In the genomic region with DNA sequence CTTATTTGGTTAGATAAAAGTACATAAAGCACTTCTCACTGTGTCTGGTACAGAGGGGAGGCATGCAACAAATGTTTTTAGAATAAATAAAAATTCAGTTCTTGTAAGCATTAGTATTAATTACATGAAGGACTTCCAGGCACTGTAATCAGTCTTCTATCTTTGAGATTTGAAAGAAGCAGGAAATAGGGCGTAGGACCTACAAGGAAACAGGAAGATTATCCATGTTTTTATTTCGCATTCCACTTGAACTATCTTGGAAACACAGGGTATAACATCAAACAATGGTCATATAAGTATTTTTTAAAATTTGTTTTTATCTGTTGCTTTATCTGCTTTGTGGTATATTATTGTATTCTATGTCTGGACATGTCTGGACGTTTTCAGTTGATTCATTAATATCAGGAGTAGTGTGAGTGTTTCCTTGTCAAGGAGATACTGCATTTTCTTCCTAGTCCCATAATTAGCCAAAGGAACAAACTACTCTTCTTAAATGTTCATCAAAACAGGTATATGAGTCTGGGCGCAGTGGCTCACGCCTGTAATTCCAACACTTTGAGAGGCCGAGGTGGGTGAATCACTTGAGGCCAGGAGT, we compare ENCODE assay signal across 24 cellular contexts. TPM values are rescaled to one million over a fixed set of nuclear protein-coding genes. Genes with fewer than 3 reads are reported as not detected.
DNase-seq lines count a peak whose midpoint lies in the region; ATAC-seq, FAIRE-seq and TF ChIP-seq lines count a peak whose summit lies in the region.
"Had no signal": no experiment of that assay in that cellular context is flagged by ENCODE, and none has a peak within 500 bp of the region (broad histone marks: within the 10 kb centered on the region; RNA-seq: fewer than 3 reads in every experiment).

No MANE protein-coding gene starts in this region.

- no peaks in the 10 kb centered on the region for H3K9me1 ChIP-seq in endothelial cell of umbilical vein (replicated peaks; ENCODE audit: control insufficient read depth, extremely low read depth, insufficient read depth, low read length)

- BruUV-seq in endothelial cell of umbilical vein (replicated peaks; lab: Mats Ljungman, UMichigan), result no TSS peak

- H3K4me1 ChIP-seq in endothelial cell of umbilical vein (ENCODE audit: control insufficient read depth, extremely low read depth, insufficient read depth, low read length), result peaks cover 68% of the 10 kb centered on the region
- peaks cover 16% of the 10 kb centered on the region for H3K4me1 ChIP-seq in mesodermal cell (ENCODE audit: control insufficient read depth, insufficient read depth, low read length, poor library complexity, severe bottlenecking)
- H3K4me1 ChIP-seq: BLaER1, uterus had no signal

- peak overlapping the region; percentile 86 for H3K4me2 ChIP-seq in endothelial cell of umbilical vein (ENCODE audit: insufficient read depth, low read length)
- H3K4me2 ChIP-seq: BLaER1 had no signal

- 96% methylated on average over 3 of the region's 6 CpGs; no CpG with 5 or more reads in 1 of the 2 experiments for WGBS in mesodermal cell (ENCODE audit: insufficient coverage in 2 of 2), 2 experiments

- peak; percentile 79 for TF ChIP-seq POLR2A in endothelial cell of umbilical vein (IDR thresholded peaks at IDR 0.05; ENCODE audit: low read depth, low read length)
- TF ChIP-seq POLR2A in GM12892 (IDR thresholded peaks at IDR 0.05; ENCODE audit: low read depth, low read length), result no peak

- DNase-seq in left ventricle myocardium superior (no peak), left cardiac atrium (no peak), endothelial cell of umbilical vein (ENCODE audit: low read depth, low spot score) (peak; percentile 87), NCI-H524 treated with DMSO at 0.1 percent for 48 hours (lab: John Stamatoyannopoulos, UW) (no peak), A172 (ENCODE audit: low spot score) (no peak), GM12892 (ENCODE audit: insufficient read length) (no peak), HTR-8/SVneo (ENCODE audit: insufficient read length, low spot score) (no peak)
- DNase-seq: activated CD4-positive, alpha-beta T cell treated with anti-CD3 and anti-CD28 coated beads, Interleukin-2, amount 50 U/mL, for 48 hours; activated gamma-delta T cell treated with Interleukin-2 at 50 U/mL for 16 hours; adrenal gland; Calu3; central memory CD4-positive, alpha-beta T cell; kidney glomerular epithelial cell; NCI-H1694; NCI-H2227 treated with DMSO at 0.1 percent for 48 hours; stimulated activated CD4-positive, alpha-beta T cell treated with anti-CD3 and anti-CD28 coated beads, Interleukin-12 subunit alpha, Interleukin-12 subunit beta, amount 100 ng/mL, for 4 hours; stimulated activated CD8-positive, alpha-beta memory T cell treated with anti-CD3 and anti-CD28 coated beads, Interleukin-4, amount 100 ng/mL, for 48 hours; substantia nigra; uterus had no signal

- ATAC-seq in left ventricle myocardium superior (peak; percentile 45), left cardiac atrium (no peak)
- ATAC-seq: gastroesophageal sphincter, K562 had no signal

- H3K27me3 ChIP-seq in endothelial cell of umbilical vein (ENCODE audit: control insufficient read depth in 2 of 2, insufficient read depth in 2 of 2, low read length in 2 of 2), result no peaks in the 10 kb centered on the region
- H3K27me3 ChIP-seq: adrenal gland, BLaER1, gastroesophageal sphincter, SJSA1, uterus had no signal

- H3K36me3 ChIP-seq in endothelial cell of umbilical vein (ENCODE audit: control insufficient read depth in 2 of 2, extremely low read depth in 1 of 2, insufficient read depth in 2 of 2, low read length in 2 of 2), result no peaks in the 10 kb centered on the region
- peaks cover 47% of the 10 kb centered on the region for H3K36me3 ChIP-seq in mesodermal cell (ENCODE audit: control insufficient read depth, insufficient read depth, low read length)
- H3K36me3 ChIP-seq: gastroesophageal sphincter, uterus had no signal

- peaks cover 81% of the 10 kb centered on the region for H3K79me2 ChIP-seq in endothelial cell of umbilical vein (ENCODE audit: control insufficient read depth, insufficient read depth, low read length)

- POLR2A ChIA-PET in endothelial cell of umbilical vein (lab: Charles Lee), result interaction anchor here (0.6 kb wide), 1 partner anchor 40 kb away, joined by 4 read pairs; no protein-coding TSS in a partner anchor

- H3K9ac ChIP-seq in endothelial cell of umbilical vein (replicated peaks; ENCODE audit: extremely low read depth, insufficient read depth, low read length), result peak overlapping the region; percentile 61
- H3K9ac ChIP-seq: BLaER1 had no signal

- no peak for TF ChIP-seq CTCF in endothelial cell of umbilical vein (IDR thresholded peaks at IDR 0.05; ENCODE audit: extremely low read depth in 1 of 2, insufficient read depth in 1 of 2, low read depth in 1 of 2, low read length in 2 of 2)

- H3K9me3 ChIP-seq in endothelial cell of umbilical vein (replicated peaks; ENCODE audit: control insufficient read depth, insufficient read depth, low read length) (no peaks in the 10 kb centered on the region), mesodermal cell (ENCODE audit: control insufficient read depth, low read length) (no peaks in the 10 kb centered on the region)
- H3K9me3 ChIP-seq: adrenal gland, BLaER1, gastroesophageal sphincter, SJSA1, uterus had no signal

- H4K20me1 ChIP-seq in endothelial cell of umbilical vein (replicated peaks; ENCODE audit: control insufficient read depth, extremely low read depth, insufficient read depth, low read length), result peaks cover 5% of the 10 kb centered on the region
- H4K20me1 ChIP-seq: BLaER1 had no signal

- CTCF ChIA-PET in endothelial cell of umbilical vein (lab: Charles Lee), result interaction anchor here (1.1 kb wide), 1 partner anchor 32 kb away, joined by 3 read pairs; the partner anchor contains the start of gene BMPR2

- dilution Hi-C loops in endothelial cell of umbilical vein (cut with MboI; ENCODE audit: extremely low pct_ligation_motif_present, low sequenced_read_pairs), result no loop called here

- H3K27ac ChIP-seq in endothelial cell of umbilical vein (ENCODE audit: insufficient read depth, low read depth, low read length) (peak overlapping the region; percentile 80), mesodermal cell (ENCODE audit: low read depth, low read length, severe bottlenecking) (peak overlapping the region; percentile 20)
- H3K27ac ChIP-seq: BLaER1, gastroesophageal sphincter, SJSA1, uterus had no signal

- H2AFZ ChIP-seq in endothelial cell of umbilical vein (ENCODE audit: low read depth, low read length), result no peak overlapping the region

- peak; percentile 77 for FAIRE-seq in endothelial cell of umbilical vein (lab: Jason Lieb, UNC)
- no peak for FAIRE-seq in GM12892 (lab: Jason Lieb, UNC)
- FAIRE-seq in HTR-8/SVneo (lab: Jason Lieb, UNC), result no peak
- FAIRE-seq: K562 had no signal

- H3K4me3 ChIP-seq in endothelial cell of umbilical vein (replicated peaks in 1 of 3; ENCODE audit: insufficient read depth in 1 of 3, low read depth in 1 of 3, low read length in 3 of 3) (no peak overlapping the region), mesodermal cell (ENCODE audit: extremely low read depth, insufficient read depth, low read length, poor library complexity, severe bottlenecking) (no peak overlapping the region)
- H3K4me3 ChIP-seq: adrenal gland, BLaER1, gastroesophageal sphincter, K562, SJSA1, uterus had no signal

- intact Hi-C loops in left ventricle myocardium superior (cut with micrococcal nuclease) (no loop called here), left cardiac atrium (cut with DNase I) (no loop called here), endothelial cell of umbilical vein (cut with micrococcal nuclease) (loop anchor here (1.0 to 2.0 kb wide), 4 partner anchors 20 to 91 kb away; partner anchors contain the start of gene BMPR2)

TF ChIP-seq in endothelial cell of umbilical vein, 7 proteins besides CTCF, POLR2A, EP300 and RAD21:
- TF ChIP-seq, protein P1, sequence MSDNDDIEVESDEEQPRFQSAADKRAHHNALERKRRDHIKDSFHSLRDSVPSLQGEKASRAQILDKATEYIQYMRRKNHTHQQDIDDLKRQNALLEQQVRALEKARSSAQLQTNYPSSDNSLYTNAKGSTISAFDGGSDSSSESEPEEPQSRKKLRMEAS (IDR thresholded peaks at IDR 0.05; ENCODE audit: insufficient read depth, insufficient read length), result no peak
- TF ChIP-seq JUN (IDR thresholded peaks at IDR 0.05; ENCODE audit: borderline replicate concordance, insufficient read depth, insufficient read length, low read depth) (peak; percentile 41), GATA2 (IDR thresholded peaks at IDR 0.05; ENCODE audit: insufficient read depth, insufficient read length, low read depth, low read length) (peak; percentile 97), POLR2AphosphoS5 (IDR thresholded peaks at IDR 0.05; ENCODE audit: insufficient read depth, low read depth, low read length) (peak; percentile 76), EZH2 (IDR thresholded peaks at IDR 0.05; ENCODE audit: borderline replicate concordance, low read depth, low read length, severe bottlenecking) (no peak), FOS (IDR thresholded peaks at IDR 0.05; ENCODE audit: borderline replicate concordance, insufficient read depth, low read length) (peak; percentile 13), MYC (IDR thresholded peaks at IDR 0.05; ENCODE audit: low read depth, low read length) (no peak)
TF ChIP-seq in endothelial cell of umbilical vein: peak in this region for 4.

RNA-seq across cellular contexts. Expression of gene BMPR2, which starts 32.5 kb away (rescaled TPM):
- total RNA-seq in left ventricle myocardium superior (50.0 TPM), left cardiac atrium (10 to 100 TPM; 46.7 to 65.8 TPM), endothelial cell of umbilical vein (113 and 115 TPM in 2 replicates)
- polyA plus RNA-seq in endothelial cell of umbilical vein, result 31.2 and 35.8 TPM in 2 replicates
- 43.2 and 46.3 TPM in 2 replicates for polyA plus RNA-seq in endothelial cell of umbilical vein (2011; cell fraction: cytosol; rRNA removed)
- polyA plus RNA-seq in endothelial cell of umbilical vein (2011; cell fraction: nucleus; rRNA removed), result 39.1 and 50.3 TPM in 2 replicates
- polyA plus RNA-seq in endothelial cell of umbilical vein (2012), result 63.0 and 74.6 TPM in 2 replicates
- 239 and 247 TPM in 2 replicates for polyA minus RNA-seq in endothelial cell of umbilical vein
- 11.8 TPM for polyA minus RNA-seq in endothelial cell of umbilical vein (2011; cell fraction: cytosol; rRNA and poly(A)+ RNA removed)
- polyA minus RNA-seq in endothelial cell of umbilical vein (2011; cell fraction: nucleus; rRNA and poly(A)+ RNA removed), result 104 and 181 TPM in 2 replicates
- polyA plus RNA-seq in mesodermal cell (2013, experiment 1 of 2), result 43.2 TPM
- polyA plus RNA-seq in mesodermal cell (2013, experiment 2 of 2), result 35.9 TPM
- 18.1 and 20.5 TPM in 2 replicates for total RNA-seq in A172 (2014; rRNA removed; shearing (Covaris generic))
- polyA plus RNA-seq in GM12892 (2012; ENCODE audit: missing spikeins), result 14.5 TPM
